Comparison of ENCODE assay signal across 1 cellular context in genomic region chr5:132459031-132459982, GRCh38.
TF ChIP-seq lines count a peak whose summit lies in the region.

No MANE protein-coding gene starts in this region.

TF ChIP-seq in K562, 482 proteins besides CTCF, POLR2A, EP300 and RAD21 (continued from another document and continues in another):
- TF ChIP-seq ZBTB40 (IDR thresholded peaks at IDR 0.05) (no peak), ZBTB40 (CRISPR knock-in tag; IDR thresholded peaks at IDR 0.05) (no peak), CAMTA2 (CRISPR knock-in tag; conservative IDR thresholded peaks at IDR 0.05) (no peak), PYGO2 (tag; IDR thresholded peaks at IDR 0.05) (peak; percentile 66), ATF6 (CRISPR knock-in tag; IDR thresholded peaks at IDR 0.05) (no peak), ZNF133 (CRISPR knock-in tag; IDR thresholded peaks at IDR 0.05) (no peak), DEAF1 (CRISPR knock-in tag; IDR thresholded peaks at IDR 0.05) (no peak), SMAD2 (IDR thresholded peaks at IDR 0.05; ENCODE audit: low read depth, low read length) (no peak), ZNF165 (CRISPR knock-in tag; IDR thresholded peaks at IDR 0.05; ENCODE audit: borderline replicate concordance) (no peak), ELF2 (CRISPR knock-in tag; IDR thresholded peaks at IDR 0.05) (peak; percentile 6; the same call in 1 of the 2 replicates), ZNF212 (CRISPR knock-in tag; IDR thresholded peaks at IDR 0.05) (no peak; the same call in 1 of the 2 replicates), ELF4 (CRISPR knock-in tag; IDR thresholded peaks at IDR 0.05) (no peak), ZNF384 (IDR thresholded peaks at IDR 0.05; ENCODE audit: low read depth, low read length) (no peak), ZNF655 (CRISPR knock-in tag; IDR thresholded peaks at IDR 0.05) (no peak), CUX1 (CRISPR knock-in tag; IDR thresholded peaks at IDR 0.05) (no peak), DNMT1 (IDR thresholded peaks at IDR 0.05) (no peak), NRF1 (conservative IDR thresholded peaks at IDR 0.05 in 1 of 2, IDR thresholded peaks at IDR 0.05 in 1 of 2) (peak in 1 of 2 experiments; percentile 10; a peak in 1 of 4 replicates), HDAC3 (IDR thresholded peaks at IDR 0.05; ENCODE audit: borderline replicate concordance, partially characterized antibody) (peak; percentile 70), SIX5 (IDR thresholded peaks at IDR 0.05; ENCODE audit: borderline replicate concordance in 1 of 2, insufficient read depth in 1 of 2, low read depth in 1 of 2, low read length in 2 of 2) (no peak), NFYB (IDR thresholded peaks at IDR 0.05; ENCODE audit: extremely low read depth, insufficient read length) (no peak), SIN3B (IDR thresholded peaks at IDR 0.05; ENCODE audit: low read depth) (no peak), ZNF507 (tag; conservative IDR thresholded peaks at IDR 0.05) (no peak), ZNF584 (CRISPR knock-in tag; IDR thresholded peaks at IDR 0.05; ENCODE audit: low read depth) (peak; percentile 97), STAT5B (CRISPR knock-in tag; IDR thresholded peaks at IDR 0.05) (no peak), CLOCK (CRISPR knock-in tag; IDR thresholded peaks at IDR 0.05; ENCODE audit: borderline replicate concordance) (no peak), HCFC1 (IDR thresholded peaks at IDR 0.05; ENCODE audit: low read depth, low read length) (no peak), ZNF77 (CRISPR knock-in tag; IDR thresholded peaks at IDR 0.05) (no peak), ID3 (CRISPR knock-in tag; IDR thresholded peaks at IDR 0.05) (peak; percentile 1; the same call in 1 of the 2 replicates), ID3 (tag; IDR thresholded peaks at IDR 0.05) (peak; percentile 84), CTBP1 (IDR thresholded peaks at IDR 0.05; ENCODE audit: borderline replicate concordance) (peak; percentile 98), MCM3 (IDR thresholded peaks at IDR 0.05) (no peak), NFATC3 (IDR thresholded peaks at IDR 0.05) (no peak), ATF1 (CRISPR knock-in tag; IDR thresholded peaks at IDR 0.05) (no peak), ATF1 (tag; IDR thresholded peaks at IDR 0.05) (peak; percentile 87), TRIM24 (IDR thresholded peaks at IDR 0.05) (peak; percentile 90 to 94), EHMT2 (IDR thresholded peaks at IDR 0.05) (no peak), SMAD3 (CRISPR knock-in tag; conservative IDR thresholded peaks at IDR 0.05) (peak; percentile 6; the same call in 1 of the 2 replicates), ARID1B (IDR thresholded peaks at IDR 0.05) (peak; percentile 57; the same call in 1 of the 2 replicates), GTF2B (IDR thresholded peaks at IDR 0.05; ENCODE audit: extremely low read depth, insufficient read length) (no peak)
